ENCODE assay signal across 16 cellular contexts in the genomic region with DNA sequence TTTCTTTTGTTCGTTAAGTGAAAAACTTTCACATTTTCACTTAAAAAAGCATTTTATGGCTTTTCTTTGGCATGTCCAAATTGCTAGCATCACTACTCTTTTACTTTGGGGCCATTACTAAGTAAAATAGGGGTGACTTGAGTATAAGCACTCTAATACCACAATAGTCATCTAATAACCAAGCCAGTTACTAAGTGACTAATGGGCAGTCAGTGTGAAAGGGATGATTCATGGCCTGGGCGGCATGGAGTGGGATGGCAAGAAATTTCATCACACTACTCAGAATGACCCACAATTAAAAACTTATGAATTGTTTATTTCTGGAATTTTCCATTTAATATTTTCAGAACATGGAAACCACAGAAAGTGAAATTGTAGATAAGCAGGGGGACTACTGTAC.
DNase-seq lines count a peak whose midpoint lies in the region; ATAC-seq and TF ChIP-seq lines count a peak whose summit lies in the region.
"Had no signal": no experiment of that assay in that cellular context is flagged by ENCODE, and none has a peak within 500 bp of the region (broad histone marks: within the 10 kb centered on the region; RNA-seq: fewer than 3 reads in every experiment).

No MANE protein-coding gene starts in this region.

- no peak for TF ChIP-seq POLR2A in spleen (IDR thresholded peaks at IDR 0.05)

- H3K4me1 ChIP-seq in spleen, result no peaks in the 10 kb centered on the region
- H3K4me1 ChIP-seq: Peyer's patch, uterus had no signal

- intact Hi-C loops in spleen (cut with DNase I; ENCODE audit: low total_unique reads), result no loop called here

- H3K9me3 ChIP-seq in spleen, result no peaks in the 10 kb centered on the region
- H3K9me3 ChIP-seq: Peyer's patch, uterus had no signal

- H3K4me3 ChIP-seq in epithelial cell of esophagus (ENCODE audit: low read length) (no peak overlapping the region), spleen (no peak overlapping the region)
- H3K4me3 ChIP-seq: dorsolateral prefrontal cortex, Peyer's patch, uterus had no signal

- no peaks in the 10 kb centered on the region for H3K27me3 ChIP-seq in spleen (replicated peaks in 1 of 7)
- H3K27me3 ChIP-seq: Peyer's patch had no signal

- TF ChIP-seq CTCF in epithelial cell of esophagus (IDR thresholded peaks at IDR 0.05; ENCODE audit: insufficient read depth, low read depth, low read length, missing control alignments), result no peak
- TF ChIP-seq CTCF in spleen (IDR thresholded peaks at IDR 0.05 in 8 of 11, conservative IDR thresholded peaks at IDR 0.05 in 3 of 11), result no peak

- 71 to 88% (median 82%) methylated on average over 2 of the region's 2 CpGs for WGBS in spleen, 5 donors

- H3K27ac ChIP-seq in spleen, result no peak overlapping the region
- H3K27ac ChIP-seq: dorsolateral prefrontal cortex, Peyer's patch, uterus had no signal

- no peaks in the 10 kb centered on the region for H3K36me3 ChIP-seq in spleen
- H3K36me3 ChIP-seq: Peyer's patch, uterus had no signal

- ATAC-seq in HG03460 (IDR thresholded peaks at IDR 0.05; ENCODE audit: unreplicated experiment), result peak; percentile 76
- no peak for ATAC-seq in HG02759 (IDR thresholded peaks at IDR 0.05; ENCODE audit: unreplicated experiment)
- ATAC-seq: left ventricle myocardium superior had no signal

- DNase-seq in stimulated activated CD4-positive, alpha-beta T cell treated with anti-CD3 and anti-CD28 coated beads, Interleukin-15, amount 100 ng/mL, for 24 hours, result peak; percentile 3
- DNase-seq in stimulated activated CD4-positive, alpha-beta T cell treated with anti-CD3 and anti-CD28 coated beads, Interleukin-2, amount 100 ng/mL, for 24 hours, result no peak
- DNase-seq in epithelial cell of esophagus (ENCODE audit: low read depth) (peak; percentile 74), stromal cell of bone marrow (ENCODE audit: low read depth) (peak; percentile 17), spleen (no peak), activated gamma-delta T cell (lab: John Stamatoyannopoulos, UW) (no peak)
- DNase-seq: dorsolateral prefrontal cortex, head of caudate nucleus, left ventricle myocardium superior, MV-4-11, NCI-H345, Peyer's patch, T1000, uterus had no signal

Comparison
In these comparisons a context has a peak if more than half of its experiments do, and no peak if none do; other contexts are left out.
1. DNase-seq: peak in stimulated activated CD4-positive, alpha-beta T cell treated with anti-CD3 and anti-CD28 coated beads, Interleukin-15, amount 100 ng/mL, for 24 hours (single experiment), epithelial cell of esophagus (single experiment) and stromal cell of bone marrow (single experiment); none in stimulated activated CD4-positive, alpha-beta T cell treated with anti-CD3 and anti-CD28 coated beads, Interleukin-2, amount 100 ng/mL, for 24 hours (0 of 2), spleen (single experiment) and activated gamma-delta T cell (single experiment).